In genomic region chr4:62881901-62882300, GRCh38 we compare ENCODE assay signal across 1 cellular context.
TF ChIP-seq lines count a peak whose summit lies in the region.

No MANE protein-coding gene starts in this region.

TF ChIP-seq in GM12878, 131 proteins besides CTCF, POLR2A, EP300 and RAD21 (continued from another document):
- TF ChIP-seq E2F4 (IDR thresholded peaks at IDR 0.05; ENCODE audit: low read depth, low read length): no peak
- no peak for TF ChIP-seq RBBP5 (conservative IDR thresholded peaks at IDR 0.05)
- no peak for TF ChIP-seq POLR2AphosphoS2 (IDR thresholded peaks at IDR 0.05; ENCODE audit: low read depth, low read length)
- TF ChIP-seq TAF1 (IDR thresholded peaks at IDR 0.05; ENCODE audit: borderline replicate concordance, low read depth, low read length): no peak
- TF ChIP-seq ZNF217 (IDR thresholded peaks at IDR 0.05): no peak
- TF ChIP-seq JUNB (IDR thresholded peaks at IDR 0.05): 0 out of 2 replicates have a peak, but pooled peaks have one; percentile 10
- no peak for TF ChIP-seq NFXL1 (IDR thresholded peaks at IDR 0.05; ENCODE audit: borderline replicate concordance)
- TF ChIP-seq SKIL (IDR thresholded peaks at IDR 0.05; ENCODE audit: low read depth, poor library complexity, severe bottlenecking): peak; percentile 16
- TF ChIP-seq CHD1 (IDR thresholded peaks at IDR 0.05; ENCODE audit: low read depth, low read length): no peak
- TF ChIP-seq SMARCA5 (IDR thresholded peaks at IDR 0.05): no peak
- no peak for TF ChIP-seq RB1 (IDR thresholded peaks at IDR 0.05; ENCODE audit: borderline replicate concordance)
- peak; percentile 44; the same call in 1 of the 2 replicates for TF ChIP-seq MTA2 (IDR thresholded peaks at IDR 0.05; ENCODE audit: low read depth)
- no peak for TF ChIP-seq NFYA (IDR thresholded peaks at IDR 0.05; ENCODE audit: borderline replicate concordance, low read depth, low read length)
